In the genomic region with DNA sequence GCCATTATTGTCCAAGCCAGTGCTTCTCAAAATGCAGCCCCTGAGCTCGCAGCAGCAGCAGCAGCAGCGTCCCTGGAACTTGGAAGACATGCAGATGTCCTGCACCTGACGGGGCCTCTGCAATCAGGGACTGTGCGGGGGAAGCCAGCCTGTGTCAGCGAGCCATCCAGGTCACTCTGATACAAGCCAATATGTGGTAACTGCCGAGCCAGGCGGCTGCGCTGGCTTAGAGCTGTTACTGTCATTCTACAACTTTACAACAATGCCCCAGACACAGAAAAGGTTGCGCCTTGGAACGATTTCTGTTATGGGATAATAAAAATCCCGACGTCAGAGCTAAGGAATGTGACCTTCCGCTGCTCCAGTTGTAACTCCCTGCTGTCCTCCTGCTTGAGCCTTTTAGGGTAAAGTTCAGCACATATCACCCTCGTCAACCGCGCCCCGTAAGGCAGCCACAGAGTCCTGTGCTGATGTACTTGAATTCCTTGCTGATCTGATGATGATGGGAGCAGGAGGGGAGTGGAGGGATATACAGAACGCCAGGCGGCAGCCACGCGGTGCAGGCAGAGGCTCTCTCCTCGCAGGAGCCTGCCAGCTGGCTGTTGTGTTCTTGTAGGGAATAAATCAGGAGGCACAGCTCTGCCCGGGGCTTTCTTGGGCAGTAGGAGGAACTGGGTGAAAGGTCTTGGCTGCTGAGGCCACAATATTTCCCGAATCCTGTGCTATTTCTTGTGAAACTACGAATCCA, we compare ENCODE assay signal across 1 cellular context.
TF ChIP-seq lines count a peak whose summit lies in the region.

No MANE protein-coding gene starts in this region.

TF ChIP-seq in IMR-90, 13 proteins besides CTCF, POLR2A, EP300 and RAD21:
- TF ChIP-seq BHLHE40 (IDR thresholded peaks at IDR 0.05; ENCODE audit: low read depth, low read length) (no peak), CEBPB (IDR thresholded peaks at IDR 0.05; ENCODE audit: low read depth, low read length) (0 out of 2 replicates have a peak, but pooled peaks have one; percentile 13), FOS (IDR thresholded peaks at IDR 0.05; ENCODE audit: low read depth, low read length) (no peak), CHD1 (IDR thresholded peaks at IDR 0.05; ENCODE audit: low read depth, low read length) (no peak), MXI1 (IDR thresholded peaks at IDR 0.05; ENCODE audit: borderline replicate concordance, low read depth, low read length) (peak; percentile 90; the same call in 1 of the 2 replicates), SMC3 (IDR thresholded peaks at IDR 0.05; ENCODE audit: low read depth, low read length) (peak; percentile 51), MAZ (IDR thresholded peaks at IDR 0.05; ENCODE audit: borderline replicate concordance, low read depth, low read length) (0 out of 2 replicates have a peak, but pooled peaks have one; percentile 25)
- TF ChIP-seq, protein P1, sequence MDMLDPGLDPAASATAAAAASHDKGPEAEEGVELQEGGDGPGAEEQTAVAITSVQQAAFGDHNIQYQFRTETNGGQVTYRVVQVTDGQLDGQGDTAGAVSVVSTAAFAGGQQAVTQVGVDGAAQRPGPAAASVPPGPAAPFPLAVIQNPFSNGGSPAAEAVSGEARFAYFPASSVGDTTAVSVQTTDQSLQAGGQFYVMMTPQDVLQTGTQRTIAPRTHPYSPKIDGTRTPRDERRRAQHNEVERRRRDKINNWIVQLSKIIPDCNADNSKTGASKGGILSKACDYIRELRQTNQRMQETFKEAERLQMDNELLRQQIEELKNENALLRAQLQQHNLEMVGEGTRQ (IDR thresholded peaks at IDR 0.05; ENCODE audit: low read depth, low read length) = peak; percentile 18; the same call in 1 of the 2 replicates
